ENCODE assay signal across 1 cellular context in genomic region chr1:12475158-12475934, GRCh38.
TF ChIP-seq lines count a peak whose summit lies in the region.

No MANE protein-coding gene starts in this region.

TF ChIP-seq in K562, 482 proteins besides CTCF, POLR2A, EP300 and RAD21 (continued from another document and continues in another):
- TF ChIP-seq UBTF (IDR thresholded peaks at IDR 0.05; ENCODE audit: borderline replicate concordance in 1 of 2, low read depth in 2 of 2, low read length in 2 of 2) (0 out of 4 replicates have a peak, but pooled peaks of 1 of the 2 experiments have one; percentile 19), BMI1 (IDR thresholded peaks at IDR 0.05; ENCODE audit: low read length) (no peak), DEAF1 (CRISPR knock-in tag; IDR thresholded peaks at IDR 0.05) (no peak), KLF6 (CRISPR knock-in tag; IDR thresholded peaks at IDR 0.05; ENCODE audit: borderline replicate concordance) (no peak), ZNF830 (CRISPR knock-in tag; IDR thresholded peaks at IDR 0.05) (no peak), KAT2B (IDR thresholded peaks at IDR 0.05; ENCODE audit: low read depth, low read length) (no peak), ILK (tag; IDR thresholded peaks at IDR 0.05; ENCODE audit: borderline replicate concordance, low read depth) (no peak), ARID2 (IDR thresholded peaks at IDR 0.05) (no peak), USF1 (CRISPR knock-in tag; IDR thresholded peaks at IDR 0.05) (peak; percentile 4; the same call in 1 of the 2 replicates), ZNF740 (CRISPR knock-in tag; IDR thresholded peaks at IDR 0.05) (no peak), ZNF740 (tag; IDR thresholded peaks at IDR 0.05) (peak in 1 of 2 experiments; percentile 41; a peak in 1 of 4 replicates), PBX2 (CRISPR knock-in tag; IDR thresholded peaks at IDR 0.05; ENCODE audit: low read depth) (no peak), PBX2 (tag; conservative IDR thresholded peaks at IDR 0.05; ENCODE audit: low read depth) (peak; percentile 30; the same call in 1 of the 2 replicates), HMBOX1 (IDR thresholded peaks at IDR 0.05) (0 out of 2 replicates have a peak, but pooled peaks have one; percentile 29), MLLT1 (IDR thresholded peaks at IDR 0.05) (no peak), ZNF436 (CRISPR knock-in tag; IDR thresholded peaks at IDR 0.05) (no peak), KDM4B (IDR thresholded peaks at IDR 0.05; ENCODE audit: borderline replicate concordance in 2 of 2, low read depth in 1 of 2) (no peak), ID3 (CRISPR knock-in tag; IDR thresholded peaks at IDR 0.05) (no peak), ID3 (tag; IDR thresholded peaks at IDR 0.05) (0 out of 2 replicates have a peak, but pooled peaks have one; percentile 31), ADNP (tag; IDR thresholded peaks at IDR 0.05) (no peak), ETS1 (conservative IDR thresholded peaks at IDR 0.05; ENCODE audit: control insufficient read depth, low read depth, low read length) (no peak), ZEB2 (IDR thresholded peaks at IDR 0.05) (no peak), NR0B1 (IDR thresholded peaks at IDR 0.05; ENCODE audit: partially characterized antibody) (no peak), MGA (IDR thresholded peaks at IDR 0.05) (peak; percentile 32; the same call in 1 of the 2 replicates), L3MBTL2 (IDR thresholded peaks at IDR 0.05) (peak; percentile 54)
